In genomic region chr7:30162622-30163124, GRCh38 we compare ENCODE assay signal across 8 cellular contexts. TPM values are rescaled to one million over a fixed set of nuclear protein-coding genes. Genes with fewer than 3 reads are reported as not detected.
DNase-seq lines count a peak whose midpoint lies in the region; ATAC-seq and TF ChIP-seq lines count a peak whose summit lies in the region.

No MANE protein-coding gene starts in this region.

- no peaks in the 10 kb centered on the region for H3K9me2 ChIP-seq in GM23338 (ENCODE audit: insufficient read depth)

- TF ChIP-seq POLR2A in uterus (IDR thresholded peaks at IDR 0.05) = no peak

- no peaks in the 10 kb centered on the region for H4K20me1 ChIP-seq in GM23338 (replicated peaks; ENCODE audit: insufficient read depth)

- H3K9me3 Mint-ChIP-seq in CD4-positive, CD25-positive, alpha-beta regulatory T cell = no peaks in the 10 kb centered on the region
- no peaks in the 10 kb centered on the region for H3K9me3 Mint-ChIP-seq in GM23338

- peak overlapping the region; percentile 67 for H3K4me3 ChIP-seq in CD4-positive, CD25-positive, alpha-beta regulatory T cell (ENCODE audit: low read depth, low read length)
- H3K4me3 ChIP-seq in GM23338 (peak overlapping the region; percentile 31; the same call in 1 of the 2 replicates), choroid plexus epithelial cell (ENCODE audit: low read depth, low read length) (peak overlapping the region; percentile 24), neutrophil (ENCODE audit: low read depth in 1 of 2, low read length in 1 of 2) (no peak overlapping the region), uterus (no peak overlapping the region)

- no peaks in the 10 kb centered on the region for H3K9me3 ChIP-seq in CD4-positive, CD25-positive, alpha-beta regulatory T cell (ENCODE audit: control insufficient read depth in 2 of 2, low read length in 2 of 2)
- no peaks in the 10 kb centered on the region for H3K9me3 ChIP-seq in neutrophil
- H3K9me3 ChIP-seq in uterus = no peaks in the 10 kb centered on the region

- no peaks in the 10 kb centered on the region for H3K27me3 Mint-ChIP-seq in CD4-positive, CD25-positive, alpha-beta regulatory T cell
- H3K27me3 Mint-ChIP-seq in GM23338 (ENCODE audit: insufficient read depth, low read depth, poor library complexity) = peaks cover 7% of the 10 kb centered on the region

- H2AFZ ChIP-seq in GM23338 = no peak overlapping the region

- H3K79me2 ChIP-seq in GM23338 (replicated peaks; ENCODE audit: insufficient read depth) = no peaks in the 10 kb centered on the region

- peaks cover 15 to 56% (median 31%) of the 10 kb centered on the region in 4 donors for H3K4me1 Mint-ChIP-seq in CD4-positive, CD25-positive, alpha-beta regulatory T cell
- peaks cover 66% of the 10 kb centered on the region for H3K4me1 Mint-ChIP-seq in GM23338

- H3K27ac Mint-ChIP-seq in CD4-positive, CD25-positive, alpha-beta regulatory T cell = peak overlapping the region; percentile 80 to 91 (median 87)
- H3K27ac Mint-ChIP-seq in GM23338 = no peak overlapping the region

- peak overlapping the region; percentile 60 to 89 (median 80) for H3K4me3 Mint-ChIP-seq in CD4-positive, CD25-positive, alpha-beta regulatory T cell
- H3K4me3 Mint-ChIP-seq in GM23338 = peak overlapping the region; percentile 57; the same call in 2 of the 3 replicates

- peak overlapping the region; percentile 27 for H3K27ac ChIP-seq in CD4-positive, CD25-positive, alpha-beta regulatory T cell (ENCODE audit: insufficient read depth, low read length, poor library complexity, severe bottlenecking)
- H3K27ac ChIP-seq in GM23338 (ENCODE audit: low read depth) (no peak overlapping the region), neutrophil (peak overlapping the region; percentile 89), uterus (peak overlapping the region in 1 of 2 donors; percentile 11)

- H3K36me3 ChIP-seq in CD4-positive, CD25-positive, alpha-beta regulatory T cell (ENCODE audit: control insufficient read depth, insufficient read depth, low read length) = no peaks in the 10 kb centered on the region
- H3K36me3 ChIP-seq in GM23338 (ENCODE audit: insufficient read depth) = no peaks in the 10 kb centered on the region
- no peaks in the 10 kb centered on the region for H3K36me3 ChIP-seq in neutrophil
- no peaks in the 10 kb centered on the region for H3K36me3 ChIP-seq in uterus

- H3K4me1 ChIP-seq in CD4-positive, CD25-positive, alpha-beta regulatory T cell (ENCODE audit: control insufficient read depth, insufficient read depth, low read length, poor library complexity, severe bottlenecking) = peaks cover 16% of the 10 kb centered on the region
- peaks cover 41% of the 10 kb centered on the region for H3K4me1 ChIP-seq in GM23338 (ENCODE audit: insufficient read depth)
- peaks cover 81 to 82% of the 10 kb centered on the region in 2 experiments for H3K4me1 ChIP-seq in neutrophil (ENCODE audit: control insufficient read depth in 1 of 2, insufficient read depth in 1 of 2, low read depth in 1 of 2, low read length in 1 of 2)
- H3K4me1 ChIP-seq in uterus = no peaks in the 10 kb centered on the region

- no peak for TF ChIP-seq CTCF in GM23338 (conservative IDR thresholded peaks at IDR 0.05; ENCODE audit: low read depth in 2 of 2)
- no peak for TF ChIP-seq CTCF in choroid plexus epithelial cell (conservative IDR thresholded peaks at IDR 0.05; ENCODE audit: low read depth, low read length)
- no peak for TF ChIP-seq CTCF in neutrophil (IDR thresholded peaks at IDR 0.05)
- no peak for TF ChIP-seq CTCF in uterus (IDR thresholded peaks at IDR 0.05)

- H3K36me3 Mint-ChIP-seq in CD4-positive, CD25-positive, alpha-beta regulatory T cell = peaks cover 6% of the 10 kb centered on the region
- no peaks in the 10 kb centered on the region for H3K36me3 Mint-ChIP-seq in GM23338 (ENCODE audit: low read depth)

- peak overlapping the region; percentile 47 for H3K4me2 ChIP-seq in GM23338

- H3K27me3 ChIP-seq in CD4-positive, CD25-positive, alpha-beta regulatory T cell (ENCODE audit: control insufficient read depth, insufficient read depth, low read length) = no peaks in the 10 kb centered on the region
- 0 out of 2 replicates have a peak, but pooled peaks cover 2% of the 10 kb centered on the region for H3K27me3 ChIP-seq in GM23338 (ENCODE audit: insufficient read depth)
- H3K27me3 ChIP-seq in neutrophil = no peaks in the 10 kb centered on the region
- no peaks in the 10 kb centered on the region for H3K27me3 ChIP-seq in uterus

- intact Hi-C loops in uterus (cut with DNase I; ENCODE audit: low total_unique reads) = no loop called here

- peak; percentile 63 for ATAC-seq in CD4-positive, CD25-positive, alpha-beta regulatory T cell (ENCODE audit: low read depth in 2 of 2)
- ATAC-seq in GM23338 = peak; percentile 9; the same call in 1 of the 3 replicates
- no peak for ATAC-seq in GM19397 (IDR thresholded peaks at IDR 0.05; ENCODE audit: unreplicated experiment)

- DNase-seq in CD4-positive, CD25-positive, alpha-beta regulatory T cell = peak in 2 of 3 donors; percentile 29 to 47
- DNase-seq in GM23338 (ENCODE audit: low spot score) (no peak), NCI-H226 (peak; percentile 40), choroid plexus epithelial cell (ENCODE audit: low read depth) (peak; percentile 70), uterus (no peak), HuH-7 (ENCODE audit: low spot score) (no peak)

- no peaks in the 10 kb centered on the region for H3F3A ChIP-seq in GM23338 (replicated peaks; ENCODE audit: low read depth)

TF ChIP-seq in GM23338, 12 proteins besides CTCF, POLR2A, EP300 and RAD21 (continues in another document):
- TF ChIP-seq ZNF462 (CRISPR knock-in tag; IDR thresholded peaks at IDR 0.05) (no peak), NANOG (IDR thresholded peaks at IDR 0.05; ENCODE audit: borderline replicate concordance) (no peak), JUNB (IDR thresholded peaks at IDR 0.05; ENCODE audit: unreplicated experiment) (no peak), CREB1 (CRISPR knock-in tag; IDR thresholded peaks at IDR 0.05; ENCODE audit: low read depth) (no peak), EZH2 (IDR thresholded peaks at IDR 0.05; ENCODE audit: low read depth, unreplicated experiment) (no peak), EZH2phosphoT487 (IDR thresholded peaks at IDR 0.05; ENCODE audit: unreplicated experiment) (no peak), ZNF114 (CRISPR knock-in tag; IDR thresholded peaks at IDR 0.05) (no peak)

RNA-seq across cellular contexts. Expression of gene MTURN, which starts 27.9 kb away (rescaled TPM):
- 31.1 TPM for total RNA-seq in CD4-positive, CD25-positive, alpha-beta regulatory T cell
- 1 to 10 TPM; 5.2 to 8.5 (median 5.8) TPM for polyA plus RNA-seq in CD4-positive, CD25-positive, alpha-beta regulatory T cell
- 4.7 and 8.7 TPM in 2 replicates for total RNA-seq in GM23338 (2014; rRNA removed; shearing (Covaris generic))
- polyA plus RNA-seq in GM23338 (2016; fragmentation: Nextera tagmentation; extraction: Ambion mirVana) = 3.0 and 3.1 TPM in 2 replicates
- 10 to 100 TPM; 45.1 to 75.9 (median 53.1) TPM for total RNA-seq in uterus

Comparison
In these comparisons a context has a peak if more than half of its experiments do, and no peak if none do; other contexts are left out.
1. DNase-seq: peak in CD4-positive, CD25-positive, alpha-beta regulatory T cell (2 of 3), NCI-H226 (single experiment) and choroid plexus epithelial cell (single experiment); none in GM23338 (single experiment), uterus (0 of 2) and HuH-7 (single experiment).
2. H3K4me3 ChIP-seq: peak in CD4-positive, CD25-positive, alpha-beta regulatory T cell (single experiment), GM23338 (single experiment) and choroid plexus epithelial cell (single experiment); none in neutrophil (0 of 2) and uterus (0 of 2).